ENCODE assay signal across 9 cellular contexts in genomic region chr12:53218551-53219114, GRCh38. TPM values are rescaled to one million over a fixed set of nuclear protein-coding genes. Genes with fewer than 3 reads are reported as not detected.
DNase-seq lines count a peak whose midpoint lies in the region; ATAC-seq and TF ChIP-seq lines count a peak whose summit lies in the region.
"Had no signal": no experiment of that assay in that cellular context is flagged by ENCODE, and none has a peak within 500 bp of the region (broad histone marks: within the 10 kb centered on the region; RNA-seq: fewer than 3 reads in every experiment).

No MANE protein-coding gene starts in this region.

- CTCF ChIA-PET in OCI-LY7 (lab: Charles Lee; ENCODE audit: unreplicated experiment) = interaction anchor here (0.6 to 1.5 kb wide), 3 partner anchors 49 to 105 kb away, joined by 4 to 13 read pairs (median 7); partner anchors contain the start of gene ESPL1

- H3K9ac ChIP-seq in Karpas-422 (ENCODE audit: low read length) = no peak overlapping the region
- H3K9ac ChIP-seq: parathyroid adenoma had no signal

- BruUV-seq in OCI-LY7 (replicated peaks; lab: Mats Ljungman, UMichigan) = no TSS peak

- DNase-seq in AG20443 (ENCODE audit: low spot score) = peak; percentile 49
- no peak for DNase-seq in OCI-LY7 (ENCODE audit: low spot score)
- DNase-seq in endothelial cell (ENCODE audit: low spot score) = no peak
- DNase-seq in naive thymus-derived CD8-positive, alpha-beta T cell = peak in 1 of 10 donors; percentile 60
- no peak for DNase-seq in DMS 273 (lab: John Stamatoyannopoulos, UW; ENCODE audit: unreplicated experiment)
- DNase-seq in Karpas-422 = no peak
- DNase-seq in stimulated activated CD4-positive, alpha-beta T cell treated with anti-CD3 and anti-CD28 coated beads, Interleukin-15, amount 100 ng/mL, for 24 hours = no peak

- H3K4me1 Mint-ChIP-seq in endothelial cell (ENCODE audit: unreplicated experiment) = peaks cover 77% of the 10 kb centered on the region
- H3K4me1 Mint-ChIP-seq in naive thymus-derived CD8-positive, alpha-beta T cell = peaks cover 58 to 80% (median 75%) of the 10 kb centered on the region in 4 donors

- H3K4me3 Mint-ChIP-seq in endothelial cell (ENCODE audit: unreplicated experiment) = peak overlapping the region; percentile 90
- peak overlapping the region; percentile 95 to 100 (median 98) for H3K4me3 Mint-ChIP-seq in naive thymus-derived CD8-positive, alpha-beta T cell

- H2AFZ ChIP-seq in OCI-LY7 (ENCODE audit: low read length) (no peak overlapping the region), Karpas-422 (ENCODE audit: low read length) (no peak overlapping the region)

- H3K4me3 ChIP-seq in OCI-LY7 (ENCODE audit: low read depth, low read length, poor library complexity, severe bottlenecking) (peak overlapping the region; percentile 74), Karpas-422 (ENCODE audit: low read length) (no peak overlapping the region)

- H3K27ac ChIP-seq in OCI-LY7 (ENCODE audit: low read depth, low read length, poor library complexity, severe bottlenecking) (no peak overlapping the region), Karpas-422 (ENCODE audit: low read length) (no peak overlapping the region)

- no peak overlapping the region for H3K27ac Mint-ChIP-seq in endothelial cell (ENCODE audit: unreplicated experiment)
- peak overlapping the region; percentile 91 to 97 (median 94) for H3K27ac Mint-ChIP-seq in naive thymus-derived CD8-positive, alpha-beta T cell

- H3K4me1 ChIP-seq in OCI-LY7 (ENCODE audit: insufficient read depth, low read length, poor library complexity, severe bottlenecking) (peaks cover 85% of the 10 kb centered on the region), Karpas-422 (ENCODE audit: low read length) (peaks cover 33% of the 10 kb centered on the region)

- no peak for ATAC-seq in naive thymus-derived CD8-positive, alpha-beta T cell
- ATAC-seq in GM18498 (IDR thresholded peaks at IDR 0.05; ENCODE audit: unreplicated experiment) = no peak

- no peaks in the 10 kb centered on the region for H4K20me1 ChIP-seq in OCI-LY7 (ENCODE audit: insufficient read depth, low read length)
- no peaks in the 10 kb centered on the region for H4K20me1 ChIP-seq in Karpas-422 (ENCODE audit: insufficient read depth, low read depth, low read length)

- H3K79me2 ChIP-seq in OCI-LY7 (ENCODE audit: insufficient read depth, low read depth, low read length) (no peaks in the 10 kb centered on the region), Karpas-422 (ENCODE audit: low read length) (no peaks in the 10 kb centered on the region)
- H3K79me2 ChIP-seq: parathyroid adenoma had no signal

- TF ChIP-seq CTCF in OCI-LY7 (conservative IDR thresholded peaks at IDR 0.05; ENCODE audit: low read length) (no peak), endothelial cell (IDR thresholded peaks at IDR 0.05; ENCODE audit: unreplicated experiment) (no peak)

- H3K27me3 ChIP-seq in Karpas-422 (ENCODE audit: low read length) = 0 out of 2 replicates have a peak, but pooled peaks cover 3% of the 10 kb centered on the region

- H3K9me2 ChIP-seq in OCI-LY7 (ENCODE audit: insufficient read depth, low read length) (no peaks in the 10 kb centered on the region), Karpas-422 (replicated peaks; ENCODE audit: insufficient read depth, low read length) (no peaks in the 10 kb centered on the region)

- no peaks in the 10 kb centered on the region for H3K36me3 ChIP-seq in OCI-LY7 (ENCODE audit: insufficient read depth, low read length)
- H3K36me3 ChIP-seq in Karpas-422 (ENCODE audit: insufficient read depth, low read length) = no peaks in the 10 kb centered on the region

- H3K4me2 ChIP-seq in OCI-LY7 (ENCODE audit: low read length) (peak overlapping the region; percentile 96), Karpas-422 (ENCODE audit: low read depth, low read length, poor library complexity, severe bottlenecking) (no peak overlapping the region)

- H3K36me3 Mint-ChIP-seq in endothelial cell (ENCODE audit: low read depth, unreplicated experiment) = peaks cover 4% of the 10 kb centered on the region
- H3K36me3 Mint-ChIP-seq in naive thymus-derived CD8-positive, alpha-beta T cell = peaks cover 0 to 24% (median under 1%) of the 10 kb centered on the region in 3 donors

- intact Hi-C loops in OCI-LY7 (cut with micrococcal nuclease; ENCODE audit: unreplicated experiment) = no loop called here

- H3K9me3 ChIP-seq in OCI-LY7 (ENCODE audit: low read length) (no peaks in the 10 kb centered on the region), Karpas-422 (ENCODE audit: low read length) (no peaks in the 10 kb centered on the region)

- POLR2A ChIA-PET in OCI-LY7 (lab: Charles Lee) = interaction anchor here (0.6 to 3.4 kb wide), 5 partner anchors 10 to 452 kb away, joined by 3 to 21 read pairs (median 6); partner anchors contain the start of genes ESPL1 and ITGB7
- POLR2A ChIA-PET in naive thymus-derived CD8-positive, alpha-beta T cell (lab: Charles Lee) = interaction anchor here (0.5 to 6.6 kb wide), 21 partner anchors 9 to 165 kb away, joined by 3 to 94 read pairs (median 7); partner anchors contain the start of genes AAAS, CSAD, ESPL1 and ITGB7

- peaks cover 22% of the 10 kb centered on the region for H3K27me3 Mint-ChIP-seq in endothelial cell (ENCODE audit: unreplicated experiment)
- H3K27me3 Mint-ChIP-seq in naive thymus-derived CD8-positive, alpha-beta T cell = no peaks in the 10 kb centered on the region

- H3K9me3 Mint-ChIP-seq in endothelial cell (ENCODE audit: unreplicated experiment) = no peaks in the 10 kb centered on the region
- H3K9me3 Mint-ChIP-seq in naive thymus-derived CD8-positive, alpha-beta T cell = no peaks in the 10 kb centered on the region

RNA-seq across cellular contexts. Expression of gene ITGB7, which starts 11.6 kb away (rescaled TPM):
- total RNA-seq in OCI-LY7 (2014; rRNA removed; shearing (Covaris generic)) = 48.6 and 51.7 TPM in 2 replicates
- total RNA-seq in OCI-LY7 (2022) (153 and 207 TPM in 2 replicates), endothelial cell (ENCODE audit: unreplicated experiment) (0.56 TPM)
- total RNA-seq in naive thymus-derived CD8-positive, alpha-beta T cell = 100 to 1,000 TPM; 353 to 362 TPM
- 100 to 1,000 TPM; 202 to 219 (median 206) TPM for polyA plus RNA-seq in naive thymus-derived CD8-positive, alpha-beta T cell
- total RNA-seq in Karpas-422 (2014; rRNA removed; shearing (Covaris generic); ENCODE audit: low replicate concordance) = 124 and 159 TPM in 2 replicates

RNA-seq across cellular contexts. Expression of gene RARG, which starts 13.4 kb away (rescaled TPM):
- total RNA-seq in OCI-LY7 (2014; rRNA removed; shearing (Covaris generic)) = 1.4 and 7.0 TPM in 2 replicates
- total RNA-seq in OCI-LY7 (2022) (5.1 and 8.4 TPM in 2 replicates), endothelial cell (ENCODE audit: unreplicated experiment) (7.9 TPM)
- 10 to 100 TPM; 57.8 to 60.4 TPM for total RNA-seq in naive thymus-derived CD8-positive, alpha-beta T cell
- polyA plus RNA-seq in naive thymus-derived CD8-positive, alpha-beta T cell = 10 to 100 TPM in 1 of 3 donors, 1 to 10 TPM in 2; 1.6 to 12.7 (median 3.8) TPM
- 1.7 and 6.5 TPM in 2 replicates for total RNA-seq in Karpas-422 (2014; rRNA removed; shearing (Covaris generic); ENCODE audit: low replicate concordance)

RNA-seq across cellular contexts. Expression of gene CSAD, which starts 37.9 kb away (rescaled TPM):
- 18.9 and 25.8 TPM in 2 replicates for total RNA-seq in OCI-LY7 (2014; rRNA removed; shearing (Covaris generic))
- 26.9 and 32.0 TPM in 2 replicates for total RNA-seq in OCI-LY7 (2022)
- 23.8 TPM for total RNA-seq in endothelial cell (ENCODE audit: unreplicated experiment)
- 10 to 100 TPM; 50.8 to 53.4 TPM for total RNA-seq in naive thymus-derived CD8-positive, alpha-beta T cell
- polyA plus RNA-seq in naive thymus-derived CD8-positive, alpha-beta T cell = 1 to 10 TPM; 1.1 to 1.3 (median 1.2) TPM
- 13.1 and 19.2 TPM in 2 replicates for total RNA-seq in Karpas-422 (2014; rRNA removed; shearing (Covaris generic); ENCODE audit: low replicate concordance)

RNA-seq across cellular contexts. Expression of gene ZNF740, which starts 38.1 kb away (rescaled TPM):
- total RNA-seq in OCI-LY7 (2014; rRNA removed; shearing (Covaris generic)) = 26.1 and 31.6 TPM in 2 replicates
- total RNA-seq in OCI-LY7 (2022) (58.2 and 66.5 TPM in 2 replicates), endothelial cell (ENCODE audit: unreplicated experiment) (47.6 TPM)
- 100 to 1,000 TPM; 112 to 113 TPM for total RNA-seq in naive thymus-derived CD8-positive, alpha-beta T cell
- 1 to 10 TPM; 2.8 to 3.5 (median 3.1) TPM for polyA plus RNA-seq in naive thymus-derived CD8-positive, alpha-beta T cell
- total RNA-seq in Karpas-422 (2014; rRNA removed; shearing (Covaris generic); ENCODE audit: low replicate concordance) = 24.0 and 30.6 TPM in 2 replicates

RNA-seq across cellular contexts. Expression of gene ESPL1, which starts 49.5 kb away (rescaled TPM):
- total RNA-seq in OCI-LY7 (2014; rRNA removed; shearing (Covaris generic)) = 77.4 and 78.2 TPM in 2 replicates
- total RNA-seq in OCI-LY7 (2022) = 121 and 137 TPM in 2 replicates
- total RNA-seq in endothelial cell (ENCODE audit: unreplicated experiment) = 11.8 TPM
- total RNA-seq in naive thymus-derived CD8-positive, alpha-beta T cell = under 1 TPM; 0.27 to 0.81 TPM
- not detected for polyA plus RNA-seq in naive thymus-derived CD8-positive, alpha-beta T cell
- 9.4 and 22.8 TPM in 2 replicates for total RNA-seq in Karpas-422 (2014; rRNA removed; shearing (Covaris generic); ENCODE audit: low replicate concordance)

Comparison
In these comparisons a context has a peak if more than half of its experiments do, and no peak if none do; other contexts are left out.
1. RNA of gene ITGB7, which starts 11.6 kb away (total RNA-seq): 353 to 362 TPM in naive thymus-derived CD8-positive, alpha-beta T cell, 48.6 to 207 TPM in OCI-LY7 and 124 to 159 TPM in Karpas-422; 0.56 TPM in endothelial cell (single experiment); every median in the first group is over 10 times any median in the second.